18 cellular contexts compared by ENCODE assay signal in genomic region chr3:149662240-149662887, GRCh38. TPM values are rescaled to one million over a fixed set of nuclear protein-coding genes. Genes with fewer than 3 reads are reported as not detected.
DNase-seq lines count a peak whose midpoint lies in the region; ATAC-seq and TF ChIP-seq lines count a peak whose summit lies in the region.
"Had no signal": no experiment of that assay in that cellular context is flagged by ENCODE, and none has a peak within 500 bp of the region (broad histone marks: within the 10 kb centered on the region; RNA-seq: fewer than 3 reads in every experiment).

No MANE protein-coding gene starts in this region.

- peak overlapping the region; percentile 73 for H2BK12ac ChIP-seq in trophoblast cell (ENCODE audit: low read length)

- H3K23ac ChIP-seq in IMR-90 (ENCODE audit: low read depth, low read length) = peak overlapping the region; percentile 46; the same call in 1 of the 2 replicates
- no peak overlapping the region for H3K23ac ChIP-seq in trophoblast cell (ENCODE audit: low read length)

- DNase-seq in ELR (ENCODE audit: low read depth) = peak; percentile 42
- peak; percentile 70 for DNase-seq in IMR-90
- DNase-seq in fibroblast of lung (ENCODE audit: low read depth in 2 of 2) = peak; percentile 49 to 55
- DNase-seq in trophoblast cell = no peak
- no peak for DNase-seq in left colon
- no peak for DNase-seq in DMS79 (lab: John Stamatoyannopoulos, UW)
- no peak for DNase-seq in 8988T
- no peak for DNase-seq in activated naive CD4-positive, alpha-beta T cell (lab: John Stamatoyannopoulos, UW)
- DNase-seq: activated CD8-positive, alpha-beta T cell treated with anti-CD3 and anti-CD28 coated beads, Interleukin-2, amount 10 ng/mL, durations not matched to agents 7 days and 5 days; activated naive CD8-positive, alpha-beta T cell treated with anti-CD3 and anti-CD28 coated beads, Interleukin-2, amount 50 U/mL, for 24 hours; caudate nucleus; effector CD4-positive, alpha-beta T cell; GOT3; hippocampal formation; NCI-H1694 treated with DMSO at 0.1 percent for 48 hours; NCI-H345 had no signal

- dilution Hi-C loops in IMR-90 (cut with HindIII; ENCODE audit: low sequenced_read_pairs, unreplicated experiment) = no loop called here

- peak overlapping the region; percentile 90; the same call in 2 of the 3 replicates for H2BK15ac ChIP-seq in IMR-90 (ENCODE audit: low read depth, low read length)

- H2AK5ac ChIP-seq in IMR-90 (ENCODE audit: low read depth, low read length) (peak overlapping the region; percentile 45; the same call in 1 of the 2 replicates), trophoblast cell (ENCODE audit: low read length) (no peak overlapping the region)

- H4K12ac ChIP-seq in trophoblast cell (ENCODE audit: low read depth, low read length) = no peak overlapping the region

- H3K4ac ChIP-seq in IMR-90 (ENCODE audit: low read depth, low read length) (peak overlapping the region; percentile 69; the same call in 1 of the 2 replicates), trophoblast cell (ENCODE audit: low read depth, low read length) (no peak overlapping the region)

- H2AFZ ChIP-seq in IMR-90 (replicated peaks; ENCODE audit: low read length, poor library complexity) = no peak overlapping the region
- H2AFZ ChIP-seq in fibroblast of lung (ENCODE audit: low read length) = no peak overlapping the region
- H2AFZ ChIP-seq in trophoblast cell (ENCODE audit: insufficient read depth, low read length, poor library complexity) = no peak overlapping the region

- H3K9ac ChIP-seq in IMR-90 (ENCODE audit: low read depth, low read length) = no peak overlapping the region
- no peak overlapping the region for H3K9ac ChIP-seq in fibroblast of lung (ENCODE audit: insufficient read depth, low read length)
- H3K9ac ChIP-seq in trophoblast cell (ENCODE audit: low read length) = no peak overlapping the region

- H3K18ac ChIP-seq in IMR-90 (ENCODE audit: low read depth, low read length) (no peak overlapping the region; the same call in 1 of the 2 replicates), trophoblast cell (ENCODE audit: low read length) (no peak overlapping the region)

- H2AK9ac ChIP-seq in IMR-90 (replicated peaks; ENCODE audit: low read depth, low read length, poor library complexity) = no peak overlapping the region

- H3K27ac ChIP-seq in IMR-90 (ENCODE audit: insufficient read depth, low read length) (no peak overlapping the region), fibroblast of lung (ENCODE audit: insufficient read depth, low read length) (no peak overlapping the region), trophoblast cell (ENCODE audit: low read depth, low read length) (peak overlapping the region; percentile 50)
- H3K27ac ChIP-seq: VCaP had no signal

- H3K36me3 ChIP-seq in IMR-90 (ENCODE audit: control insufficient read depth, insufficient read depth, low read length) = no peaks in the 10 kb centered on the region
- H3K36me3 ChIP-seq in fibroblast of lung (ENCODE audit: control insufficient read depth, insufficient read depth, low read length) = no peaks in the 10 kb centered on the region
- H3K36me3 ChIP-seq in trophoblast cell (ENCODE audit: control insufficient read depth in 1 of 2, insufficient read depth in 2 of 2, low read length in 2 of 2) = no peaks in the 10 kb centered on the region

- H3K4me1 ChIP-seq in IMR-90 (ENCODE audit: control insufficient read depth, insufficient read depth, low read length) = peaks cover 5% of the 10 kb centered on the region
- peaks cover 4% of the 10 kb centered on the region for H3K4me1 ChIP-seq in fibroblast of lung (ENCODE audit: control insufficient read depth, extremely low read depth, insufficient read depth, low read length)
- H3K4me1 ChIP-seq in trophoblast cell (ENCODE audit: control insufficient read depth in 1 of 2, insufficient read depth in 2 of 2, low read length in 2 of 2) = peaks cover 13 to 22% of the 10 kb centered on the region in 2 experiments

- no peak overlapping the region for H3K56ac ChIP-seq in IMR-90 (ENCODE audit: extremely low read depth, insufficient read depth, low read length)

- intact Hi-C loops in IMR-90 (cut with micrococcal nuclease) = no loop called here
- intact Hi-C loops in left colon (cut with DNase I, micrococcal nuclease) = no loop called here

- H2BK20ac ChIP-seq in IMR-90 (ENCODE audit: low read depth, low read length) = peak overlapping the region; percentile 57; the same call in 1 of the 2 replicates

- H3K9me3 ChIP-seq in IMR-90 (ENCODE audit: control insufficient read depth, insufficient read depth, low read length) (no peaks in the 10 kb centered on the region), fibroblast of lung (ENCODE audit: control insufficient read depth, insufficient read depth, low read depth, low read length) (no peaks in the 10 kb centered on the region), trophoblast cell (ENCODE audit: insufficient read depth, low read depth, low read length) (no peaks in the 10 kb centered on the region)

- H3K79me2 ChIP-seq in fibroblast of lung (ENCODE audit: control insufficient read depth, insufficient read depth, low read length) (peaks cover 3% of the 10 kb centered on the region), trophoblast cell (ENCODE audit: control insufficient read depth, insufficient read depth, low read length, poor library complexity) (peaks cover 12% of the 10 kb centered on the region)

- no peak for ATAC-seq in IMR-90 (ENCODE audit: low read depth)
- no peak for ATAC-seq in left colon
- ATAC-seq: activated CD8-positive, alpha-beta T cell treated with anti-CD3 and anti-CD28 coated beads, Interleukin-2, amount 10 ng/mL, durations not matched to agents 7 days and 5 days; activated naive CD8-positive, alpha-beta T cell treated with anti-CD3 and anti-CD28 coated beads, Interleukin-2, amount 50 U/mL, for 24 hours; sciatic nerve had no signal

- POLR2A ChIA-PET in IMR-90 (lab: Charles Lee; ENCODE audit: unreplicated experiment) = no interaction called here

- peaks cover 5% of the 10 kb centered on the region; the same call in 1 of the 2 replicates for H4K20me1 ChIP-seq in IMR-90 (ENCODE audit: insufficient read depth, low read length)
- H4K20me1 ChIP-seq in fibroblast of lung (ENCODE audit: control insufficient read depth, extremely low read depth, insufficient read depth, low read length) = no peaks in the 10 kb centered on the region

- CTCF ChIA-PET in IMR-90 (lab: Yijun Ruan, JAX) = no interaction called here

- peak overlapping the region; percentile 44; the same call in 1 of the 2 replicates for H3K14ac ChIP-seq in IMR-90 (replicated peaks; ENCODE audit: low read depth, low read length)
- peak overlapping the region; percentile 53 for H3K14ac ChIP-seq in trophoblast cell (ENCODE audit: low read length)

- H3K9me1 ChIP-seq in IMR-90 (ENCODE audit: insufficient read depth, low read length) = no peaks in the 10 kb centered on the region; the same call in 1 of the 2 replicates

- H2BK120ac ChIP-seq in IMR-90 (ENCODE audit: low read depth, low read length) (peak overlapping the region; percentile 66; the same call in 1 of the 2 replicates), trophoblast cell (ENCODE audit: insufficient read depth, low read length, poor library complexity) (peak overlapping the region; percentile 11)

- H3K4me3 ChIP-seq in IMR-90 (ENCODE audit: insufficient read depth, low read depth, low read length) (no peak overlapping the region), fibroblast of lung (replicated peaks in 1 of 4; ENCODE audit: control extremely low read depth in 1 of 4, insufficient read depth in 1 of 4, low read depth in 3 of 4, low read length in 4 of 4) (no peak overlapping the region), trophoblast cell (ENCODE audit: low read depth, low read length) (no peak overlapping the region)

- TF ChIP-seq CTCF in IMR-90 (conservative IDR thresholded peaks at IDR 0.05; ENCODE audit: low read depth, low read length) (no peak), fibroblast of lung (conservative IDR thresholded peaks at IDR 0.05 in 1 of 2, IDR thresholded peaks at IDR 0.05 in 1 of 2; ENCODE audit: low read depth in 1 of 2, low read length in 2 of 2) (no peak)

- H3K27me3 ChIP-seq in IMR-90 (ENCODE audit: control insufficient read depth, insufficient read depth, low read length) (no peaks in the 10 kb centered on the region), fibroblast of lung (ENCODE audit: control insufficient read depth, insufficient read depth, low read length) (no peaks in the 10 kb centered on the region), trophoblast cell (ENCODE audit: insufficient read depth, low read length) (no peaks in the 10 kb centered on the region)

- no peak overlapping the region; the same call in 1 of the 2 replicates for H4K91ac ChIP-seq in IMR-90 (ENCODE audit: insufficient read depth, low read depth, low read length)
- H4K91ac ChIP-seq in trophoblast cell (ENCODE audit: low read depth, low read length) = no peak overlapping the region

- no peak for TF ChIP-seq RAD21 in IMR-90 (IDR thresholded peaks at IDR 0.05; ENCODE audit: low read length)

- H2BK5ac ChIP-seq in IMR-90 (ENCODE audit: low read depth, low read length, poor library complexity, severe bottlenecking) (no peak overlapping the region), trophoblast cell (ENCODE audit: low read depth, low read length, poor library complexity) (peak overlapping the region; percentile 31)

- H3K79me1 ChIP-seq in IMR-90 (ENCODE audit: low read depth in 1 of 2, low read length in 2 of 2) = peaks cover 0 to 22% of the 10 kb centered on the region in 2 experiments; a peak in 2 of 4 replicates
- H3K79me1 ChIP-seq in trophoblast cell (ENCODE audit: low read length) = peaks cover 16% of the 10 kb centered on the region

- H4K8ac ChIP-seq in IMR-90 (ENCODE audit: low read depth in 2 of 2, low read length in 2 of 2) (peak overlapping the region; percentile 16 to 62; a peak in 1 of 4 replicates), trophoblast cell (ENCODE audit: low read depth, low read length) (no peak overlapping the region)

- H3K4me2 ChIP-seq in IMR-90 (ENCODE audit: low read depth, low read length) = peak overlapping the region; percentile 22; the same call in 1 of the 2 replicates
- no peak overlapping the region for H3K4me2 ChIP-seq in fibroblast of lung (ENCODE audit: extremely low read depth, insufficient read depth, low read length)
- no peak overlapping the region for H3K4me2 ChIP-seq in trophoblast cell (ENCODE audit: low read length)

- H4K5ac ChIP-seq in IMR-90 (ENCODE audit: low read depth, low read length) = peak overlapping the region; percentile 59; the same call in 1 of the 2 replicates

- TF ChIP-seq POLR2A in IMR-90 (IDR thresholded peaks at IDR 0.05; ENCODE audit: low read depth, low read length) = no peak

- in situ Hi-C loops in IMR-90 (cut with MboI; ENCODE audit: low sequenced_read_pairs) = no loop called here

- no TSS peak for BruUV-seq in IMR-90 (replicated peaks; lab: Mats Ljungman, UMichigan)

- 81% methylated on average over 3 of the region's 4 CpGs; no CpG with 5 or more reads in 1 of the 2 experiments for WGBS in IMR-90 (ENCODE audit: extremely low coverage in 2 of 2, insufficient read length in 1 of 2), 2 experiments
- WGBS in trophoblast cell (ENCODE audit: extremely low coverage, insufficient coverage, insufficient read length) = no CpG with 5 or more reads among the region's 4 CpGs

RNA-seq across cellular contexts. Expression of gene WWTR1, which starts 4.5 kb away (rescaled TPM):
- 30.3 and 38.9 TPM in 2 replicates for total RNA-seq in IMR-90 (2012; rRNA removed)
- polyA plus RNA-seq in IMR-90 (2012; rRNA removed) = 65.3 and 66.9 TPM in 2 replicates
- 31.8 and 59.9 TPM in 2 replicates for polyA plus RNA-seq in IMR-90 (2012; cell fraction: cytosol; rRNA removed)
- 53.5 and 83.5 TPM in 2 replicates for polyA plus RNA-seq in IMR-90 (2012; cell fraction: nucleus; rRNA removed; ENCODE audit: low replicate concordance)
- total RNA-seq in fibroblast of lung = 13.7 and 14.1 TPM in 2 replicates
- polyA plus RNA-seq in fibroblast of lung = 71.5 and 89.4 TPM in 2 replicates
- 42.5 and 44.5 TPM in 2 replicates for polyA plus RNA-seq in fibroblast of lung (2012)
- polyA minus RNA-seq in fibroblast of lung (ENCODE audit: low replicate concordance) = 124 and 139 TPM in 2 replicates
- 60.2 and 61.6 TPM in 2 replicates for polyA plus RNA-seq in trophoblast cell (2013)
- 10 to 100 TPM in 1 of 2 donors, 1 to 10 TPM in 1; 8.4 to 27.2 TPM for total RNA-seq in left colon

Comparison
In these comparisons a context has a peak if more than half of its experiments do, and no peak if none do; other contexts are left out.
1. DNase-seq: peak in ELR (single experiment), IMR-90 (single experiment) and fibroblast of lung (2 of 2); none in trophoblast cell (0 of 2), left colon (0 of 2), DMS79 (single experiment), 8988T (single experiment) and activated naive CD4-positive, alpha-beta T cell (0 of 4).